ENCODE assay signal across 23 cellular contexts in genomic region chr6:158611039-158611438, GRCh38. TPM values are rescaled to one million over a fixed set of nuclear protein-coding genes. Genes with fewer than 3 reads are reported as not detected.
DNase-seq lines count a peak whose midpoint lies in the region; ATAC-seq and TF ChIP-seq lines count a peak whose summit lies in the region.
"Had no signal": no experiment of that assay in that cellular context is flagged by ENCODE, and none has a peak within 500 bp of the region (broad histone marks: within the 10 kb centered on the region; RNA-seq: fewer than 3 reads in every experiment).

No MANE protein-coding gene starts in this region.

- no peaks in the 10 kb centered on the region for H3K27me3 Mint-ChIP-seq in MCF 10A (ENCODE audit: insufficient read depth, unreplicated experiment)
- H3K27me3 Mint-ChIP-seq: central memory CD8-positive, alpha-beta T cell; T-cell had no signal

- DNase-seq in MCF 10A (ENCODE audit: unreplicated experiment) (no peak), breast epithelium (ENCODE audit: low spot score in 2 of 2) (no peak), islet precursor cell (peak; percentile 53), testis (no peak), mesenchymal stem cell (no peak)
- DNase-seq: activated CD4-positive, alpha-beta T cell treated with anti-CD3 and anti-CD28 coated beads for 48 hours; amygdala; effector CD4-positive, alpha-beta T cell; esophagus squamous epithelium; left colon; NCI-H187; NCI-H774; PC-3; SIG-M5; T-cell had no signal

- H3K4me2 ChIP-seq in mesenchymal stem cell (ENCODE audit: low read length, poor library complexity, severe bottlenecking) = no peak overlapping the region
- H3K4me2 ChIP-seq: A549, BLaER1, KMS-11 had no signal

- no peak overlapping the region for H3K9ac ChIP-seq in mesenchymal stem cell (ENCODE audit: low read length)
- H3K9ac ChIP-seq: BLaER1, KMS-11 had no signal

- 63 to 84% (median 84%) methylated on average over 3 of the region's 3 CpGs for WGBS in adipose tissue, 3 donors
- 62 to 78% methylated on average over 2 to 3 of the region's 3 CpGs for WGBS in testis, 2 donors
- WGBS in mesenchymal stem cell = 93% methylated on average over 3 of the region's 3 CpGs

- H3K9me3 ChIP-seq in breast epithelium (no peaks in the 10 kb centered on the region), testis (no peaks in the 10 kb centered on the region), mesenchymal stem cell (ENCODE audit: control insufficient read depth, low read length) (no peaks in the 10 kb centered on the region)
- H3K9me3 ChIP-seq: A549, esophagus squamous epithelium, gastroesophageal sphincter had no signal

- H3K27ac ChIP-seq in breast epithelium = no peak overlapping the region
- H3K27ac ChIP-seq in adipose tissue (ENCODE audit: low read depth, low read length) = peak overlapping the region; percentile 26
- peak overlapping the region; percentile 23 to 67 for H3K27ac ChIP-seq in testis
- H3K27ac ChIP-seq in mesenchymal stem cell (ENCODE audit: low read length, poor library complexity, severe bottlenecking) = no peak overlapping the region
- H3K27ac ChIP-seq: A549, BLaER1, esophagus squamous epithelium, gastroesophageal sphincter, KMS-11 had no signal

- CTCF ChIA-PET in MCF 10A (lab: Yijun Ruan, JAX) = interaction anchor here (0.6 to 1.7 kb wide), 7 partner anchors 19 to 396 kb away, joined by 3 to 4 read pairs (median 3); no protein-coding TSS in a partner anchor

- H2BK12ac ChIP-seq in mesenchymal stem cell (ENCODE audit: low read length in 2 of 2) = no peak overlapping the region

- TF ChIP-seq CTCF in MCF 10A (IDR thresholded peaks at IDR 0.05; ENCODE audit: unreplicated experiment) (no peak), breast epithelium (IDR thresholded peaks at IDR 0.05) (no peak), testis (IDR thresholded peaks at IDR 0.05) (no peak)

- TF ChIP-seq POLR2A in breast epithelium (IDR thresholded peaks at IDR 0.05) = no peak
- TF ChIP-seq POLR2A in testis (IDR thresholded peaks at IDR 0.05) = no peak

- H3K79me1 ChIP-seq in mesenchymal stem cell (replicated peaks; ENCODE audit: low read length, poor library complexity, severe bottlenecking) = peaks cover 23% of the 10 kb centered on the region

- H3K4me1 ChIP-seq in breast epithelium = no peaks in the 10 kb centered on the region
- H3K4me1 ChIP-seq in testis = peaks cover 26% of the 10 kb centered on the region
- H3K4me1 ChIP-seq in mesenchymal stem cell (ENCODE audit: control insufficient read depth, insufficient read depth, low read depth, low read length) = no peaks in the 10 kb centered on the region
- H3K4me1 ChIP-seq: A549, BLaER1, esophagus squamous epithelium, gastroesophageal sphincter had no signal

- no peak overlapping the region for H3K23ac ChIP-seq in mesenchymal stem cell (ENCODE audit: low read length in 2 of 2)

- H3K4me3 Mint-ChIP-seq in MCF 10A (ENCODE audit: unreplicated experiment) = no peak overlapping the region
- H3K4me3 Mint-ChIP-seq: central memory CD8-positive, alpha-beta T cell; T-cell had no signal

- H3K4ac ChIP-seq in mesenchymal stem cell (ENCODE audit: low read depth in 1 of 2, low read length in 2 of 2) = no peak overlapping the region

- no peak overlapping the region for H3K18ac ChIP-seq in mesenchymal stem cell (ENCODE audit: low read depth in 1 of 2, low read length in 2 of 2)

- no peak overlapping the region for H4K91ac ChIP-seq in mesenchymal stem cell (ENCODE audit: low read length)

- no peak overlapping the region for H2BK120ac ChIP-seq in mesenchymal stem cell (ENCODE audit: low read depth, low read length)

- H3K9me3 Mint-ChIP-seq in MCF 10A (ENCODE audit: unreplicated experiment) = no peaks in the 10 kb centered on the region
- H3K9me3 Mint-ChIP-seq: central memory CD8-positive, alpha-beta T cell; T-cell had no signal

- ATAC-seq in HG03045 (IDR thresholded peaks at IDR 0.05; ENCODE audit: unreplicated experiment) (no peak), HG03521 (IDR thresholded peaks at IDR 0.05; ENCODE audit: unreplicated experiment) (no peak)
- ATAC-seq: A549, gastroesophageal sphincter, PC-3, T-cell had no signal

- H3K4me3 ChIP-seq in breast epithelium = no peak overlapping the region
- H3K4me3 ChIP-seq in testis = no peak overlapping the region
- H3K4me3 ChIP-seq in mesenchymal stem cell (ENCODE audit: insufficient read depth in 1 of 2, low read depth in 1 of 2, low read length in 2 of 2) = no peak overlapping the region
- H3K4me3 ChIP-seq: A549, BLaER1, esophagus squamous epithelium, gastroesophageal sphincter had no signal

- H2BK15ac ChIP-seq in mesenchymal stem cell (ENCODE audit: low read depth, poor library complexity, severe bottlenecking) = no peak overlapping the region

- intact Hi-C loops in MCF 10A (cut with micrococcal nuclease) = no loop called here
- intact Hi-C loops in breast epithelium (cut with DNase I; ENCODE audit: low total_unique reads) = loop anchor here (5.0 to 10.0 kb wide), 2 partner anchors 389 to 956 kb away; no protein-coding TSS in a partner anchor
- intact Hi-C loops in testis (cut with DNase I; ENCODE audit: low total_unique reads) = no loop called here

- H2AFZ ChIP-seq in mesenchymal stem cell (ENCODE audit: low read depth, low read length) = no peak overlapping the region

- H2BK5ac ChIP-seq in mesenchymal stem cell (ENCODE audit: low read depth, low read length, poor library complexity, severe bottlenecking) = no peak overlapping the region

- POLR2A ChIA-PET in MCF 10A (lab: Yijun Ruan, JAX) = interaction anchor here (1.2 kb wide), 1 partner anchor 10 kb away, joined by 3 read pairs; no protein-coding TSS in a partner anchor

- no peaks in the 10 kb centered on the region for H3K27me3 ChIP-seq in breast epithelium
- H3K27me3 ChIP-seq in testis = no peaks in the 10 kb centered on the region
- H3K27me3 ChIP-seq in mesenchymal stem cell (ENCODE audit: control insufficient read depth in 1 of 2, insufficient read depth in 1 of 2, low read length in 2 of 2) = no peaks in the 10 kb centered on the region
- H3K27me3 ChIP-seq: BLaER1, esophagus squamous epithelium, gastroesophageal sphincter had no signal

- H3K27ac Mint-ChIP-seq in MCF 10A (ENCODE audit: low read depth, unreplicated experiment) = peak overlapping the region; percentile 17

- BruUV-seq in MCF 10A (replicated peaks; lab: Mats Ljungman, UMichigan) = no TSS peak

- H4K8ac ChIP-seq in mesenchymal stem cell (ENCODE audit: low read length) = no peak overlapping the region

- H2AK5ac ChIP-seq in mesenchymal stem cell (ENCODE audit: low read length, severe bottlenecking) = no peak overlapping the region

- peaks cover 34% of the 10 kb centered on the region for H3K36me3 Mint-ChIP-seq in MCF 10A (ENCODE audit: insufficient read depth, unreplicated experiment)

- no peak overlapping the region for H3K14ac ChIP-seq in mesenchymal stem cell (ENCODE audit: low read length in 2 of 2)

- H3K4me1 Mint-ChIP-seq in MCF 10A (ENCODE audit: insufficient read depth, unreplicated experiment) = no peaks in the 10 kb centered on the region

- H3K36me3 ChIP-seq in breast epithelium = no peaks in the 10 kb centered on the region
- H3K36me3 ChIP-seq in testis (ENCODE audit: low read depth, missing control alignments) = no peaks in the 10 kb centered on the region
- H3K36me3 ChIP-seq in mesenchymal stem cell (ENCODE audit: control insufficient read depth in 1 of 2, insufficient read depth in 2 of 2, low read depth in 1 of 2, low read length in 2 of 2) = peaks cover 45 to 85% of the 10 kb centered on the region in 2 experiments

RNA-seq across cellular contexts. Expression of gene DYNLT1, which starts 33.5 kb away (rescaled TPM):
- total RNA-seq in MCF 10A (2022) = 122 and 156 TPM in 2 replicates
- 10 to 100 TPM; 48.2 to 76.1 (median 73.4) TPM for total RNA-seq in breast epithelium
- 100 to 1,000 TPM in 2 of 3 donors, 10 to 100 TPM in 1; 66.3 to 155 (median 120) TPM for polyA plus RNA-seq in adipose tissue
- total RNA-seq in testis = 100 to 1,000 TPM; 165 to 200 TPM
- 319 TPM for polyA plus RNA-seq in testis (ENCODE audit: insufficient read depth, low read depth, low replicate concordance)
- 187 TPM for polyA plus RNA-seq in mesenchymal stem cell (2013, experiment 1 of 2)
- polyA plus RNA-seq in mesenchymal stem cell (2013, experiment 2 of 2) = 199 TPM

RNA-seq across cellular contexts. Expression of gene SYTL3, which starts 38.8 kb away (rescaled TPM):
- total RNA-seq in MCF 10A (2022) = 0.65 and 0.83 TPM in 2 replicates
- 1 to 10 TPM; 5.2 to 8.0 (median 7.5) TPM for total RNA-seq in breast epithelium
- polyA plus RNA-seq in adipose tissue = 1 to 10 TPM; 1.1 to 3.9 (median 3.7) TPM
- 10 to 100 TPM; 10.2 to 11.0 TPM for total RNA-seq in testis
- polyA plus RNA-seq in testis (ENCODE audit: insufficient read depth, low read depth, low replicate concordance) = 7.0 TPM
- polyA plus RNA-seq in mesenchymal stem cell (2013, experiment 1 of 2) = 2.1 TPM
- 2.3 TPM for polyA plus RNA-seq in mesenchymal stem cell (2013, experiment 2 of 2)

RNA-seq across cellular contexts. Expression of gene TMEM181, which starts 51.1 kb away (rescaled TPM):
- total RNA-seq in MCF 10A (2022) (25.3 and 28.8 TPM in 2 replicates), breast epithelium (10 to 100 TPM; 17.0 to 29.3 (median 28.5) TPM), testis (10 to 100 TPM; 74.6 to 81.0 TPM)
- polyA plus RNA-seq in adipose tissue (10 to 100 TPM; 11.0 to 18.0 (median 11.0) TPM), testis (ENCODE audit: insufficient read depth, low read depth, low replicate concordance) (41.4 TPM)
- polyA plus RNA-seq in mesenchymal stem cell (2013, experiment 1 of 2) = 30.8 TPM
- 31.9 TPM for polyA plus RNA-seq in mesenchymal stem cell (2013, experiment 2 of 2)

Comparison
In these comparisons a context has a peak if more than half of its experiments do, and no peak if none do; other contexts are left out.
1. H3K27ac ChIP-seq: peak in adipose tissue (single experiment) and testis (2 of 2); none in breast epithelium (0 of 2) and mesenchymal stem cell (single experiment).